8 cellular contexts compared by ENCODE assay signal in the genomic region with DNA sequence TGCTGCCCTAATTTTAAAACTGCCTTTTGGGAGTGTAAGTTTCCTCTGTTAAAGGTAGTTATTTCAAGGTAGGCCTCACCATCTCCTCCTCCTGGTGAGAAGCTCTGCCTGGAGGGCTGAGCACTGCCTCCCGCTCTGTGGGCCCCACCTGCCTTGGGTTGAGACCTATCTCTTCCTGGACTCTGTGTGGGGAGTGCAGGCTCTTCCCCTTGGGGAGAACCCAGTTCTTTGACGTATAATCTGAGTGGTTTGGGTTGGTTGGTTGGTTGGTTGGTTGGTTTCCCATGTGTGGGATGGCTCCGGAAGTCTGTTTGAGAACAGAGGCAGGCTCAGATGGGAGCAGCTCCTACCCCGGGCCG. TPM values are rescaled to one million over a fixed set of nuclear protein-coding genes. Genes with fewer than 3 reads are reported as not detected.
DNase-seq lines count a peak whose midpoint lies in the region; ATAC-seq and TF ChIP-seq lines count a peak whose summit lies in the region.

No MANE protein-coding gene starts in this region.

- peak overlapping the region; percentile 64 for H3K4me3 Mint-ChIP-seq in activated T-helper 2 cell treated with anti-CD3 and anti-CD28 coated beads, Interferon-gamma antibody, Interleukin-2, Interleukin-4, amounts not matched to agents 10 μg/mL and 5 μg/mL and 100 μg/mL, durations not matched to agents 14 hours and 24 hours and 36 hours (ENCODE audit: low read depth)

- peak overlapping the region in 1 of 2 donors; percentile 15 for H3K9ac ChIP-seq in liver (ENCODE audit: low read depth in 1 of 2, low read length in 2 of 2)

- DNase-seq in stimulated activated CD4-positive, alpha-beta T cell treated with anti-CD3 and anti-CD28 coated beads, Interleukin-2, amount 100 ng/mL, for 24 hours: peak; percentile 19 to 26
- DNase-seq in stimulated activated CD4-positive, alpha-beta T cell treated with anti-CD3 and anti-CD28 coated beads, Interleukin-12 subunit alpha, Interleukin-12 subunit beta, amount 100 ng/mL, for 4 hours: no peak
- peak; percentile 29 for DNase-seq in activated T-helper 2 cell treated with anti-CD3 and anti-CD28 coated beads, Interferon-gamma antibody, Interleukin-2, Interleukin-4, amounts not matched to agents 10 μg/mL and 5 μg/mL and 100 μg/mL, durations not matched to agents 14 hours and 24 hours and 36 hours (ENCODE audit: low spot score)
- no peak for DNase-seq in upper lobe of left lung
- no peak for DNase-seq in COLO829 (ENCODE audit: low spot score)

- H3K36me3 ChIP-seq in liver (ENCODE audit: control insufficient read depth in 4 of 4, insufficient read depth in 3 of 4, low read depth in 1 of 4, low read length in 3 of 4) (no peaks in the 10 kb centered on the region), upper lobe of left lung (peaks cover 0 to 10% (median 0%) of the 10 kb centered on the region in 4 donors)

- TF ChIP-seq CTCF in liver (IDR thresholded peaks at IDR 0.05; ENCODE audit: low read depth, low read length, missing input control): no peak
- TF ChIP-seq CTCF in upper lobe of left lung (IDR thresholded peaks at IDR 0.05): no peak

- WGBS in liver: 85% methylated on average over 5 of the region's 5 CpGs
- WGBS in upper lobe of left lung, 2 donors: 69 to 78% methylated on average over 5 of the region's 5 CpGs

- ATAC-seq in upper lobe of left lung (ENCODE audit: low FRiP score in 2 of 2): no peak
- ATAC-seq in GM19467 (IDR thresholded peaks at IDR 0.05; ENCODE audit: unreplicated experiment): no peak
- ATAC-seq in GM21526 (IDR thresholded peaks at IDR 0.05; ENCODE audit: low FRiP score, unreplicated experiment): no peak

- H3K4me1 ChIP-seq in liver (ENCODE audit: control insufficient read depth in 4 of 4, insufficient read depth in 4 of 4, low read length in 3 of 4) (peaks cover 25 to 36% (median 30%) of the 10 kb centered on the region in 4 donors), upper lobe of left lung (peaks cover 85 to 98% (median 89%) of the 10 kb centered on the region in 4 donors)

- no peak for TF ChIP-seq EP300 in upper lobe of left lung (IDR thresholded peaks at IDR 0.05)

- peaks cover 41% of the 10 kb centered on the region for H3K36me3 Mint-ChIP-seq in activated T-helper 2 cell treated with anti-CD3 and anti-CD28 coated beads, Interferon-gamma antibody, Interleukin-2, Interleukin-4, amounts not matched to agents 10 μg/mL and 5 μg/mL and 100 μg/mL, durations not matched to agents 14 hours and 24 hours and 36 hours (ENCODE audit: low read depth)

- peaks cover 7% of the 10 kb centered on the region for H3K9me3 Mint-ChIP-seq in activated T-helper 2 cell treated with anti-CD3 and anti-CD28 coated beads, Interferon-gamma antibody, Interleukin-2, Interleukin-4, amounts not matched to agents 10 μg/mL and 5 μg/mL and 100 μg/mL, durations not matched to agents 14 hours and 24 hours and 36 hours

- peak overlapping the region; percentile 88 to 92 for H3K27ac ChIP-seq in liver (ENCODE audit: low read depth in 1 of 2, low read length in 2 of 2)
- H3K27ac ChIP-seq in upper lobe of left lung: peak overlapping the region; percentile 92 to 96 (median 93)

- H3K27me3 ChIP-seq in liver (ENCODE audit: control insufficient read depth in 4 of 4, insufficient read depth in 4 of 4, low read length in 3 of 4): no peaks in the 10 kb centered on the region
- no peaks in the 10 kb centered on the region for H3K27me3 ChIP-seq in upper lobe of left lung

- no peak for TF ChIP-seq RAD21 in liver (IDR thresholded peaks at IDR 0.05)

- H3K4me1 Mint-ChIP-seq in activated T-helper 2 cell treated with anti-CD3 and anti-CD28 coated beads, Interferon-gamma antibody, Interleukin-2, Interleukin-4, amounts not matched to agents 10 μg/mL and 5 μg/mL and 100 μg/mL, durations not matched to agents 14 hours and 24 hours and 36 hours (ENCODE audit: low read depth): peaks cover 65% of the 10 kb centered on the region

- H3K27ac Mint-ChIP-seq in activated T-helper 2 cell treated with anti-CD3 and anti-CD28 coated beads, Interferon-gamma antibody, Interleukin-2, Interleukin-4, amounts not matched to agents 10 μg/mL and 5 μg/mL and 100 μg/mL, durations not matched to agents 14 hours and 24 hours and 36 hours: peak overlapping the region; percentile 83

- H3K4me3 ChIP-seq in liver (ENCODE audit: low read depth in 1 of 3, low read length in 3 of 3) (no peak overlapping the region), upper lobe of left lung (no peak overlapping the region)

- H3K27me3 Mint-ChIP-seq in activated T-helper 2 cell treated with anti-CD3 and anti-CD28 coated beads, Interferon-gamma antibody, Interleukin-2, Interleukin-4, amounts not matched to agents 10 μg/mL and 5 μg/mL and 100 μg/mL, durations not matched to agents 14 hours and 24 hours and 36 hours (ENCODE audit: low read depth): no peaks in the 10 kb centered on the region

- intact Hi-C loops in activated T-helper 2 cell treated with anti-CD3 and anti-CD28 coated beads, Interferon-gamma antibody, Interleukin-2, Interleukin-4, amounts not matched to agents 10 μg/mL and 5 μg/mL and 100 μg/mL, durations not matched to agents 14 hours and 24 hours and 36 hours (cut with micrococcal nuclease): loop anchor here (1.0 kb wide), 1 partner anchor 31 kb away; no protein-coding TSS in a partner anchor

- TF ChIP-seq POLR2A in upper lobe of left lung (IDR thresholded peaks at IDR 0.05): no peak

- H3K9me3 ChIP-seq in liver (ENCODE audit: control insufficient read depth in 4 of 4, low read length in 3 of 4) (no peaks in the 10 kb centered on the region), upper lobe of left lung (no peaks in the 10 kb centered on the region)

TF ChIP-seq in liver, 16 proteins besides CTCF, POLR2A, EP300 and RAD21 (continues in another document):
- TF ChIP-seq RXRA (IDR thresholded peaks at IDR 0.05): no peak
- TF ChIP-seq, protein P1, sequence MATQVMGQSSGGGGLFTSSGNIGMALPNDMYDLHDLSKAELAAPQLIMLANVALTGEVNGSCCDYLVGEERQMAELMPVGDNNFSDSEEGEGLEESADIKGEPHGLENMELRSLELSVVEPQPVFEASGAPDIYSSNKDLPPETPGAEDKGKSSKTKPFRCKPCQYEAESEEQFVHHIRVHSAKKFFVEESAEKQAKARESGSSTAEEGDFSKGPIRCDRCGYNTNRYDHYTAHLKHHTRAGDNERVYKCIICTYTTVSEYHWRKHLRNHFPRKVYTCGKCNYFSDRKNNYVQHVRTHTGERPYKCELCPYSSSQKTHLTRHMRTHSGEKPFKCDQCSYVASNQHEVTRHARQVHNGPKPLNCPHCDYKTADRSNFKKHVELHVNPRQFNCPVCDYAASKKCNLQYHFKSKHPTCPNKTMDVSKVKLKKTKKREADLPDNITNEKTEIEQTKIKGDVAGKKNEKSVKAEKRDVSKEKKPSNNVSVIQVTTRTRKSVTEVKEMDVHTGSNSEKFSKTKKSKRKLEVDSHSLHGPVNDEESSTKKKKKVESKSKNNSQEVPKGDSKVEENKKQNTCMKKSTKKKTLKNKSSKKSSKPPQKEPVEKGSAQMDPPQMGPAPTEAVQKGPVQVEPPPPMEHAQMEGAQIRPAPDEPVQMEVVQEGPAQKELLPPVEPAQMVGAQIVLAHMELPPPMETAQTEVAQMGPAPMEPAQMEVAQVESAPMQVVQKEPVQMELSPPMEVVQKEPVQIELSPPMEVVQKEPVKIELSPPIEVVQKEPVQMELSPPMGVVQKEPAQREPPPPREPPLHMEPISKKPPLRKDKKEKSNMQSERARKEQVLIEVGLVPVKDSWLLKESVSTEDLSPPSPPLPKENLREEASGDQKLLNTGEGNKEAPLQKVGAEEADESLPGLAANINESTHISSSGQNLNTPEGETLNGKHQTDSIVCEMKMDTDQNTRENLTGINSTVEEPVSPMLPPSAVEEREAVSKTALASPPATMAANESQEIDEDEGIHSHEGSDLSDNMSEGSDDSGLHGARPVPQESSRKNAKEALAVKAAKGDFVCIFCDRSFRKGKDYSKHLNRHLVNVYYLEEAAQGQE (IDR thresholded peaks at IDR 0.05): no peak
- TF ChIP-seq JUND (IDR thresholded peaks at IDR 0.05): no peak
- no peak for TF ChIP-seq HNF4A (conservative IDR thresholded peaks at IDR 0.05)
- TF ChIP-seq FOXA1 (IDR thresholded peaks at IDR 0.05): no peak
- TF ChIP-seq, protein P2, sequence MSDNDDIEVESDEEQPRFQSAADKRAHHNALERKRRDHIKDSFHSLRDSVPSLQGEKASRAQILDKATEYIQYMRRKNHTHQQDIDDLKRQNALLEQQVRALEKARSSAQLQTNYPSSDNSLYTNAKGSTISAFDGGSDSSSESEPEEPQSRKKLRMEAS (IDR thresholded peaks at IDR 0.05): no peak
- no peak for TF ChIP-seq EGR1 (IDR thresholded peaks at IDR 0.05; ENCODE audit: low read depth in 2 of 2)
- TF ChIP-seq TAF1 (conservative IDR thresholded peaks at IDR 0.05): no peak
- no peak for TF ChIP-seq FOXA2 (IDR thresholded peaks at IDR 0.05)
- TF ChIP-seq NR2F2 (IDR thresholded peaks at IDR 0.05): no peak
- no peak for TF ChIP-seq HNF4G (IDR thresholded peaks at IDR 0.05)
- TF ChIP-seq, protein P3, sequence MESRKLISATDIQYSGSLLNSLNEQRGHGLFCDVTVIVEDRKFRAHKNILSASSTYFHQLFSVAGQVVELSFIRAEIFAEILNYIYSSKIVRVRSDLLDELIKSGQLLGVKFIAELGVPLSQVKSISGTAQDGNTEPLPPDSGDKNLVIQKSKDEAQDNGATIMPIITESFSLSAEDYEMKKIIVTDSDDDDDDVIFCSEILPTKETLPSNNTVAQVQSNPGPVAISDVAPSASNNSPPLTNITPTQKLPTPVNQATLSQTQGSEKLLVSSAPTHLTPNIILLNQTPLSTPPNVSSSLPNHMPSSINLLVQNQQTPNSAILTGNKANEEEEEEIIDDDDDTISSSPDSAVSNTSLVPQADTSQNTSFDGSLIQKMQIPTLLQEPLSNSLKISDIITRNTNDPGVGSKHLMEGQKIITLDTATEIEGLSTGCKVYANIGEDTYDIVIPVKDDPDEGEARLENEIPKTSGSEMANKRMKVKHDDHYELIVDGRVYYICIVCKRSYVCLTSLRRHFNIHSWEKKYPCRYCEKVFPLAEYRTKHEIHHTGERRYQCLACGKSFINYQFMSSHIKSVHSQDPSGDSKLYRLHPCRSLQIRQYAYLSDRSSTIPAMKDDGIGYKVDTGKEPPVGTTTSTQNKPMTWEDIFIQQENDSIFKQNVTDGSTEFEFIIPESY (IDR thresholded peaks at IDR 0.05): no peak

RNA-seq across cellular contexts. Expression of a gene that starts 39.1 kb away (rescaled TPM):
- total RNA-seq in activated T-helper 2 cell treated with anti-CD3 and anti-CD28 coated beads, Interferon-gamma antibody, Interleukin-2, Interleukin-4, amounts not matched to agents 10 μg/mL and 5 μg/mL and 100 μg/mL, durations not matched to agents 14 hours and 24 hours and 36 hours: 329 and 334 TPM in 2 replicates
- 100 to 1,000 TPM in 1 of 2 donors, 10 to 100 TPM in 1; 93.9 to 164 TPM for total RNA-seq in liver
- polyA plus RNA-seq in liver: 100 to 1,000 TPM in 1 of 2 donors, 10 to 100 TPM in 1; 35.4 to 104 TPM
- 100 to 1,000 TPM; 162 to 636 (median 512) TPM for total RNA-seq in upper lobe of left lung

RNA-seq across cellular contexts. Expression of a gene that starts 57.8 kb away (rescaled TPM):
- total RNA-seq in activated T-helper 2 cell treated with anti-CD3 and anti-CD28 coated beads, Interferon-gamma antibody, Interleukin-2, Interleukin-4, amounts not matched to agents 10 μg/mL and 5 μg/mL and 100 μg/mL, durations not matched to agents 14 hours and 24 hours and 36 hours: 2.9 and 3.6 TPM in 2 replicates
- total RNA-seq in liver (10 to 100 TPM in 1 of 2 donors, 1 to 10 TPM in 1; 5.3 to 28.7 TPM), upper lobe of left lung (10 to 100 TPM in 3 of 6 donors, 1 to 10 TPM in 3; 5.2 to 93.2 (median 11.1) TPM)
- polyA plus RNA-seq in liver: 10 to 100 TPM in 1 of 2 donors, 1 to 10 TPM in 1; 3.8 to 12.3 TPM

Comparison
In these comparisons a context has a peak if more than half of its experiments do, and no peak if none do; other contexts are left out.
1. DNase-seq: peak in stimulated activated CD4-positive, alpha-beta T cell treated with anti-CD3 and anti-CD28 coated beads, Interleukin-2, amount 100 ng/mL, for 24 hours (2 of 2) and activated T-helper 2 cell treated with anti-CD3 and anti-CD28 coated beads, Interferon-gamma antibody, Interleukin-2, Interleukin-4, amounts not matched to agents 10 μg/mL and 5 μg/mL and 100 μg/mL, durations not matched to agents 14 hours and 24 hours and 36 hours (single experiment); none in stimulated activated CD4-positive, alpha-beta T cell treated with anti-CD3 and anti-CD28 coated beads, Interleukin-12 subunit alpha, Interleukin-12 subunit beta, amount 100 ng/mL, for 4 hours (single experiment), upper lobe of left lung (0 of 2) and COLO829 (single experiment).